In the genomic region with DNA sequence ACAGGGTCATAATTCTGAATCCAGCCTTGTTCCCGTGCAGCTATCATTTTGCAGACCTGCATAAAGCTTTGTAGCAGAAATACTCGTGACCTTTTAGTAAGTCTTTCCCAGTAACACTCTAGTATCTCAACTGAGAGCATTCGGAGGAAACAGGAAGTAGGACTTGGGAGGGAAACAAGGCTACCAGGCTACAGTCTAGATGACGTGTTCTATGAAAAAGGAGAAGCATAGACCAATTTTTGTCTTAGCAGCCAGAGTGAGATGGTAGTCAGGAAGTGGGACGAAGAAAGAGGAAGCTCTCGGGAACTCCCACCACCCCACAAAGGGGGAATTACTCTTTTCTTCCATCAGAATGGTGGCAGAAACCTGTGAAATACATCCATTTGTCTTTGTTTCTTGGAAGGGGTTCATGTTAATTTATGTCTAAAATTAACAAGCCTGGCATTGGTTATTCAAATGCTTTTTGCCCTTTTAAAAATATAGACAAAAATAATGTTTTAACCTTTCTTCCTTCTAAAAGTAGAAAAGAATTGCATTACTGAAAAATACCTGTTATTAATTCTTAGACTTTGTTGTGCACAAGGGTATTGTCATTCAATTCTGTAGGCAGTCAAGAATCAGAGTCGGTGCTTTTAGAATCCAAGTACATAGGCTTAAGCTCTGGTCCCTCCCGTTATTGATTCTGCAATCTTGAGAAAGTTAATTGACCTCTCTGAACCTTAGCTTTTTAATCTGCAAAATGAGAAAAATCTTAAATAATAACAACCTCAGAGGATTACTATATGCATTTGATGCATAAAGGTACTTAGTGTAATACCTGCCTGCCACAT, we compare ENCODE assay signal across 9 cellular contexts. TPM values are rescaled to one million over a fixed set of nuclear protein-coding genes. Genes with fewer than 3 reads are reported as not detected.
DNase-seq lines count a peak whose midpoint lies in the region; ATAC-seq, FAIRE-seq and TF ChIP-seq lines count a peak whose summit lies in the region.
"Had no signal": no experiment of that assay in that cellular context is flagged by ENCODE, and none has a peak within 500 bp of the region (broad histone marks: within the 10 kb centered on the region; RNA-seq: fewer than 3 reads in every experiment).

No MANE protein-coding gene starts in this region.

- TF ChIP-seq CTCF in heart left ventricle (IDR thresholded peaks at IDR 0.05) (no peak), transverse colon (IDR thresholded peaks at IDR 0.05) (no peak), D721Med (IDR thresholded peaks at IDR 0.05; ENCODE audit: insufficient read depth, missing control alignments) (no peak), suprapubic skin (IDR thresholded peaks at IDR 0.05) (no peak)

- no peak for FAIRE-seq in D721Med (lab: Jason Lieb, UNC)

- H3K36me3 ChIP-seq in heart left ventricle, result no peaks in the 10 kb centered on the region
- H3K36me3 ChIP-seq in transverse colon, result no peaks in the 10 kb centered on the region
- no peaks in the 10 kb centered on the region for H3K36me3 ChIP-seq in suprapubic skin

- TF ChIP-seq POLR2A in heart left ventricle (IDR thresholded peaks at IDR 0.05) (no peak), transverse colon (IDR thresholded peaks at IDR 0.05) (no peak), suprapubic skin (IDR thresholded peaks at IDR 0.05) (no peak)

- in situ Hi-C loops in transverse colon (cut with MboI; ENCODE audit: low pct_ligation_motif_present in 1 of 4, low pct_unique_long_range_greater_than_20kb in 1 of 4, low sequenced_read_pairs in 3 of 4), result no loop called here

- H3K4me1 ChIP-seq in heart left ventricle, result peaks cover 0 to 45% (median 0%) of the 10 kb centered on the region in 12 donors
- H3K4me1 ChIP-seq in transverse colon, result peaks cover 0 to 23% (median 0%) of the 10 kb centered on the region in 4 donors
- no peaks in the 10 kb centered on the region for H3K4me1 ChIP-seq in suprapubic skin

- DNase-seq in NOMO-1 treated with dmso at 0.1 percent for 144 hours (lab: John Stamatoyannopoulos, UW; ENCODE audit: unreplicated experiment) (peak; percentile 99), heart left ventricle (peak in 3 of 5 donors; percentile 14 to 31 (median 23)), transverse colon (no peak), D721Med (ENCODE audit: insufficient read length, low spot score) (no peak), activated T-cell treated with anti-CD3 and anti-CD28 coated beads for 4 hours (no peak), suprapubic skin (ENCODE audit: low spot score in 2 of 2) (no peak)

- TF ChIP-seq EP300 in transverse colon (IDR thresholded peaks at IDR 0.05; ENCODE audit: low read depth), result no peak
- no peak for TF ChIP-seq EP300 in suprapubic skin (IDR thresholded peaks at IDR 0.05)

- H3K9me3 ChIP-seq in heart left ventricle (no peaks in the 10 kb centered on the region), transverse colon (no peaks in the 10 kb centered on the region), suprapubic skin (no peaks in the 10 kb centered on the region)

- no peak overlapping the region for H3K4me3 ChIP-seq in heart left ventricle
- H3K4me3 ChIP-seq in transverse colon, result no peak overlapping the region
- no peak overlapping the region for H3K4me3 ChIP-seq in suprapubic skin

- peak overlapping the region in 6 of 12 donors; percentile 6 to 85 (median 29) for H3K27ac ChIP-seq in heart left ventricle
- peak overlapping the region; percentile 30 to 40 (median 34) for H3K27ac ChIP-seq in transverse colon
- H3K27ac ChIP-seq in suprapubic skin, result no peak overlapping the region

- WGBS in heart left ventricle, 4 donors, result 40 to 46% (median 44%) methylated on average over 8 of the region's 8 CpGs
- WGBS in transverse colon (ENCODE audit: low coverage in 1 of 2), 2 donors, result 53 to 65% methylated on average over 7 to 8 of the region's 8 CpGs
- WGBS in suprapubic skin, result 64% methylated on average over 8 of the region's 8 CpGs

- H3K27me3 ChIP-seq in heart left ventricle (no peaks in the 10 kb centered on the region), transverse colon (no peaks in the 10 kb centered on the region), suprapubic skin (no peaks in the 10 kb centered on the region)

- ATAC-seq in GM18520 (IDR thresholded peaks at IDR 0.05; ENCODE audit: unreplicated experiment), result peak; percentile 80
- peak; percentile 85 for ATAC-seq in HG02642 (IDR thresholded peaks at IDR 0.05; ENCODE audit: poor library complexity, unreplicated experiment)
- ATAC-seq in heart left ventricle, result peak; percentile 32 to 93 (median 84)

- intact Hi-C loops in heart left ventricle (cut with DNase I), result no loop called here
- intact Hi-C loops in transverse colon (cut with DNase I; ENCODE audit: low total_unique reads), result no loop called here

RNA-seq across cellular contexts. Expression of gene SUCNR1, which starts 1.6 kb away (rescaled TPM):
- 1 to 10 TPM in 2 of 9 donors, under 1 TPM in 7; 0.07 to 7.2 (median 0.19) TPM for total RNA-seq in heart left ventricle
- under 1 TPM in 1 of 2 donors, not detected in 1; 0.15 TPM for polyA plus RNA-seq in heart left ventricle
- total RNA-seq in transverse colon, result under 1 TPM in 2 of 4 donors, not detected in 2; 0.14 to 0.48 TPM
- total RNA-seq in suprapubic skin, result 1 to 10 TPM in 3 of 4 donors, under 1 TPM in 1; 0.79 to 2.2 (median 1.4) TPM
- total RNA-seq: LHCN-M2 had no signal

RNA-seq across cellular contexts. Expression of gene AADAC, which starts 57.9 kb away (rescaled TPM):
- total RNA-seq in heart left ventricle, result 1 to 10 TPM in 1 of 9 donors, not detected in 8; 3.0 TPM
- not detected for polyA plus RNA-seq in heart left ventricle
- total RNA-seq in transverse colon, result under 1 TPM in 1 of 4 donors, not detected in 3; 0.95 TPM
- total RNA-seq in suprapubic skin, result 10 to 100 TPM in 3 of 4 donors, 1 to 10 TPM in 1; 2.7 to 19.1 (median 14.0) TPM
- total RNA-seq: LHCN-M2 had no signal

Comparison
In these comparisons a context has a peak if more than half of its experiments do, and no peak if none do; other contexts are left out.
1. DNase-seq: peak in NOMO-1 treated with dmso at 0.1 percent for 144 hours (single experiment) and heart left ventricle (3 of 5); none in transverse colon (single experiment), D721Med (single experiment), activated T-cell treated with anti-CD3 and anti-CD28 coated beads for 4 hours (single experiment) and suprapubic skin (0 of 2).
2. Peak in every context shown above with its lines, with median percentiles within 50 percentile points of each other: ATAC-seq.